In genomic region chr4:110249687-110250387, GRCh38 we compare ENCODE assay signal across 26 cellular contexts. TPM values are rescaled to one million over a fixed set of nuclear protein-coding genes. Genes with fewer than 3 reads are reported as not detected.
DNase-seq lines count a peak whose midpoint lies in the region; ATAC-seq and TF ChIP-seq lines count a peak whose summit lies in the region.
"Had no signal": no experiment of that assay in that cellular context is flagged by ENCODE, and none has a peak within 500 bp of the region (broad histone marks: within the 10 kb centered on the region; RNA-seq: fewer than 3 reads in every experiment).

No MANE protein-coding gene starts in this region.

- CTCF ChIA-PET in mammary epithelial cell (lab: Charles Lee; ENCODE audit: low non-redundant PET): no interaction called here

- H3K27ac ChIP-seq in OCI-LY3 (ENCODE audit: low read length) (no peak overlapping the region), mammary epithelial cell (ENCODE audit: insufficient read depth, low read depth, low read length) (no peak overlapping the region)
- H3K27ac ChIP-seq: colonic mucosa, left lung, neural progenitor cell, right atrium auricular region, tibial nerve had no signal

- no peaks in the 10 kb centered on the region for H3K9me3 ChIP-seq in OCI-LY3 (ENCODE audit: insufficient read depth, low read length)
- no peaks in the 10 kb centered on the region for H3K9me3 ChIP-seq in mammary epithelial cell (replicated peaks; ENCODE audit: insufficient read depth, low read length)
- H3K9me3 ChIP-seq: colonic mucosa, left lung, right atrium auricular region, tibial nerve had no signal

- H2AFZ ChIP-seq in OCI-LY3 (ENCODE audit: low read depth, low read length): peak overlapping the region; percentile 31; the same call in 1 of the 2 replicates
- no peak overlapping the region for H2AFZ ChIP-seq in mammary epithelial cell (ENCODE audit: low read depth, low read length)
- H2AFZ ChIP-seq: neural progenitor cell had no signal

- peak; percentile 93 for ATAC-seq in left lobe of liver
- ATAC-seq: activated naive CD4-positive, alpha-beta T cell treated with anti-CD3 and anti-CD28 coated beads, Interleukin-2, amount 50 U/mL, for 72 hours; left lung had no signal

- H3K4me2 ChIP-seq in OCI-LY3 (ENCODE audit: low read length) (no peak overlapping the region), mammary epithelial cell (ENCODE audit: insufficient read depth, low read depth, low read length) (no peak overlapping the region)
- H3K4me2 ChIP-seq: neural progenitor cell had no signal

- H3K4me1 ChIP-seq in OCI-LY3 (ENCODE audit: low read length): no peaks in the 10 kb centered on the region
- no peaks in the 10 kb centered on the region for H3K4me1 ChIP-seq in mammary epithelial cell (ENCODE audit: insufficient read depth, low read length)
- H3K4me1 ChIP-seq: colonic mucosa, left lung, neural progenitor cell, right atrium auricular region had no signal

- H3K9ac ChIP-seq in OCI-LY3 (ENCODE audit: low read length) (no peak overlapping the region), mammary epithelial cell (ENCODE audit: insufficient read depth, low read length) (no peak overlapping the region)
- H3K9ac ChIP-seq: neural progenitor cell had no signal

- BruUV-seq in mammary epithelial cell (replicated peaks; lab: Mats Ljungman, UMichigan): no TSS peak

- 38% methylated on average over 8 of the region's 8 CpGs for WGBS in mammary epithelial cell (ENCODE audit: low coverage, missing lambda C conversion rate)

- in situ Hi-C loops in mammary epithelial cell (cut with MboI; ENCODE audit: low sequenced_read_pairs in 2 of 2): no loop called here
- in situ Hi-C loops in KBM-7 (cut with MboI; ENCODE audit: low pct_unique_long_range_greater_than_20kb, low sequenced_read_pairs): no loop called here
- in situ Hi-C loops in GM13976 (cut with MboI; ENCODE audit: low sequenced_read_pairs, unreplicated experiment): no loop called here

- H3K4me3 ChIP-seq in OCI-LY3 (ENCODE audit: low read length) (no peak overlapping the region), mammary epithelial cell (replicated peaks in 1 of 3; ENCODE audit: insufficient read depth in 1 of 3, low read depth in 2 of 3, low read length in 3 of 3) (no peak overlapping the region)
- H3K4me3 ChIP-seq: colonic mucosa, left lung, neural progenitor cell, right atrium auricular region, tibial nerve had no signal

- no peaks in the 10 kb centered on the region for H3K27me3 ChIP-seq in OCI-LY3 (ENCODE audit: low read depth, low read length)
- H3K27me3 ChIP-seq in mammary epithelial cell (ENCODE audit: insufficient read depth, low read length): no peaks in the 10 kb centered on the region
- H3K27me3 ChIP-seq: colonic mucosa, left lung, neural progenitor cell, right atrium auricular region, tibial nerve had no signal

- H4K20me1 ChIP-seq in OCI-LY3 (ENCODE audit: insufficient read depth, low read length): no peaks in the 10 kb centered on the region
- H4K20me1 ChIP-seq in mammary epithelial cell (ENCODE audit: insufficient read depth, low read length): no peaks in the 10 kb centered on the region

- TF ChIP-seq CTCF in OCI-LY3 (IDR thresholded peaks at IDR 0.05; ENCODE audit: low read depth, low read length) (no peak), mammary epithelial cell (conservative IDR thresholded peaks at IDR 0.05 in 1 of 2, IDR thresholded peaks at IDR 0.05 in 1 of 2; ENCODE audit: extremely low read depth in 1 of 2, insufficient read depth in 1 of 2, low read depth in 1 of 2, low read length in 2 of 2) (no peak), GM13976 (IDR thresholded peaks at IDR 0.05; ENCODE audit: borderline replicate concordance, control extremely low read depth, extremely low read depth, insufficient read depth, missing control alignments) (no peak)

- intact Hi-C loops in mammary epithelial cell (cut with micrococcal nuclease): no loop called here

- H3K79me2 ChIP-seq in OCI-LY3 (ENCODE audit: low read length) (no peaks in the 10 kb centered on the region), mammary epithelial cell (ENCODE audit: insufficient read depth, low read length) (no peaks in the 10 kb centered on the region)

- dilution Hi-C loops in mammary epithelial cell (cut with HindIII; ENCODE audit: low sequenced_read_pairs): no loop called here

- DNase-seq in mammary epithelial cell: peak; percentile 38
- DNase-seq in left lobe of liver (ENCODE audit: low spot score): peak; percentile 54
- DNase-seq in anterior cingulate cortex (lab: John Stamatoyannopoulos, UW): no peak
- no peak for DNase-seq in KBM-7
- no peak for DNase-seq in GM13976 (ENCODE audit: low spot score)
- DNase-seq in SIG-M5 (lab: John Stamatoyannopoulos, UW): no peak
- DNase-seq: activated CD4-positive, alpha-beta T cell treated with anti-CD3 and anti-CD28 coated beads, Interleukin-2, amount 50 U/mL, for 1 hour; activated CD4-positive, CD25-positive, alpha-beta regulatory T cell; activated effector memory CD4-positive, alpha-beta T cell treated with Interleukin-2 at 50 U/mL for 16 hours; activated T-cell treated with anti-CD3 and anti-CD28 coated beads, Interleukin-2, amount 50 U/mL, for 1 hour; aorta; Calu3; colonic mucosa; DND-41; effector CD4-positive, alpha-beta T cell; glutamatergic neuron; H7; left lung; NCI-H2107; NCI-H748 treated with DMSO at 0.1 percent for 48 hours; stimulated activated CD4-positive, alpha-beta T cell treated with anti-CD3 and anti-CD28 coated beads, Interleukin-2, amount 100 ng/mL, for 48 hours had no signal

- no peaks in the 10 kb centered on the region for H3K36me3 ChIP-seq in OCI-LY3 (replicated peaks; ENCODE audit: low read depth, low read length)
- H3K36me3 ChIP-seq in mammary epithelial cell (ENCODE audit: insufficient read depth, low read length): no peaks in the 10 kb centered on the region
- H3K36me3 ChIP-seq: colonic mucosa, left lung, neural progenitor cell, right atrium auricular region, tibial nerve had no signal

RNA-seq across cellular contexts. Expression of gene ELOVL6, which starts 51.4 kb away (rescaled TPM):
- total RNA-seq in mammary epithelial cell (10 to 100 TPM; 18.7 to 49.0 TPM), left lobe of liver (35.0 TPM)
- 61.6 TPM for polyA plus RNA-seq in mammary epithelial cell
- 34.7 TPM for polyA minus RNA-seq in mammary epithelial cell

Comparison
In these comparisons a context has a peak if more than half of its experiments do, and no peak if none do; other contexts are left out.
1. DNase-seq: peak in mammary epithelial cell (single experiment) and left lobe of liver (single experiment); none in anterior cingulate cortex (0 of 58), KBM-7 (single experiment), GM13976 (single experiment) and SIG-M5 (single experiment).